Comparison of ENCODE assay signal across 14 cellular contexts in the genomic region with DNA sequence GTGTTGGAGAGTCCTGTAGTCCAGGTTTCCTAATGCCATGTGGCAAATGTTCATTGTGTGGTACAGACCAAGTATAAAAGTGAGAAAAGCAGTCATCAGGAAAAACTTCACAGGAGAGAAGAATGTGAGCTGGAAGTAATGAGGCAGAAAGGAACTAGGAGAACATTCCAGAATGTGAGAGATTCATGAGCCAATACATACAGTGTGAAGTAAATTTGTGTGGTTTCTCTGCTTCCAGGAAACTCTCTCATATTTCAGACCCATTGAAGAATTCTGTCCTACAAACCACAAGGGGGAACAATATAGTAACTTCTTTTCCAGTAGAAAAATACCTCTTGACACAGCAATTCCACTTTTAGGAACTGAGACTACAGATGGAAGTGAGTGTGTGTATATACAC.
DNase-seq lines count a peak whose midpoint lies in the region; ATAC-seq and TF ChIP-seq lines count a peak whose summit lies in the region.
"Had no signal": no experiment of that assay in that cellular context is flagged by ENCODE, and none has a peak within 500 bp of the region (broad histone marks: within the 10 kb centered on the region; RNA-seq: fewer than 3 reads in every experiment).

No MANE protein-coding gene starts in this region.

- H3K27me3 Mint-ChIP-seq in chondrocyte (ENCODE audit: low read depth) = no peaks in the 10 kb centered on the region
- H3K27me3 Mint-ChIP-seq: CD4-positive, CD25-positive, alpha-beta regulatory T cell had no signal

- peaks cover 19% of the 10 kb centered on the region for H3K4me1 Mint-ChIP-seq in chondrocyte (ENCODE audit: low read depth)
- H3K4me1 Mint-ChIP-seq: activated CD8-positive, alpha-beta memory T cell treated with anti-CD3 and anti-CD28 coated beads, Interleukin-2, amount 10 ng/mL, durations not matched to agents 7 days and 5 days; CD4-positive, CD25-positive, alpha-beta regulatory T cell; stimulated activated memory B cell treated with anti-CD40 and anti-IgM and Interleukin-4, amounts not matched to agents 10 μg/mL and 1 μg/mL and 100 μg/mL, for 72 hours had no signal

- DNase-seq in AG08396 (ENCODE audit: low spot score) = peak; percentile 11
- no peak for DNase-seq in chondrocyte (ENCODE audit: low spot score)
- DNase-seq in medulla oblongata (ENCODE audit: extremely low spot score) = peak; percentile 7
- DNase-seq in left colon = no peak
- no peak for DNase-seq in DMS53 treated with DMSO at 0.1 percent for 48 hours (lab: John Stamatoyannopoulos, UW; ENCODE audit: unreplicated experiment)
- DNase-seq: activated CD8-positive, alpha-beta memory T cell treated with anti-CD3 and anti-CD28 coated beads, Interleukin-2, amount 10 ng/mL, durations not matched to agents 7 days and 5 days; CD4-positive, CD25-positive, alpha-beta regulatory T cell; NCI-H748 treated with DMSO at 0.1 percent for 48 hours; SIG-M5; stimulated activated CD4-positive, alpha-beta T cell treated with anti-CD3 and anti-CD28 coated beads, Interleukin-2, amount 100 ng/mL, for 24 hours had no signal

- ATAC-seq in left colon (no peak), HG03457 (IDR thresholded peaks at IDR 0.05; ENCODE audit: unreplicated experiment) (no peak), HG03565 (IDR thresholded peaks at IDR 0.05; ENCODE audit: unreplicated experiment) (no peak)
- ATAC-seq: activated CD8-positive, alpha-beta memory T cell treated with anti-CD3 and anti-CD28 coated beads, Interleukin-2, amount 10 ng/mL, durations not matched to agents 7 days and 5 days; stimulated activated memory B cell treated with anti-CD40 and anti-IgM and Interleukin-4, amounts not matched to agents 10 μg/mL and 1 μg/mL and 100 μg/mL, for 72 hours had no signal

- H3K4me3 Mint-ChIP-seq in chondrocyte (ENCODE audit: unreplicated experiment) = no peak overlapping the region
- H3K4me3 Mint-ChIP-seq: activated CD8-positive, alpha-beta memory T cell treated with anti-CD3 and anti-CD28 coated beads, Interleukin-2, amount 10 ng/mL, durations not matched to agents 7 days and 5 days; CD4-positive, CD25-positive, alpha-beta regulatory T cell; stimulated activated memory B cell treated with anti-CD40 and anti-IgM and Interleukin-4, amounts not matched to agents 10 μg/mL and 1 μg/mL and 100 μg/mL, for 72 hours had no signal

- no peaks in the 10 kb centered on the region for H3K9me3 Mint-ChIP-seq in chondrocyte (ENCODE audit: low read depth)

- intact Hi-C loops in left colon (cut with DNase I, micrococcal nuclease) = no loop called here

- TF ChIP-seq CTCF in chondrocyte (IDR thresholded peaks at IDR 0.05) = peak; percentile 69

- peak overlapping the region; percentile 47 for H3K27ac Mint-ChIP-seq in chondrocyte (ENCODE audit: unreplicated experiment)
- H3K27ac Mint-ChIP-seq: activated CD8-positive, alpha-beta memory T cell treated with anti-CD3 and anti-CD28 coated beads, Interleukin-2, amount 10 ng/mL, durations not matched to agents 7 days and 5 days; CD4-positive, CD25-positive, alpha-beta regulatory T cell; stimulated activated memory B cell treated with anti-CD40 and anti-IgM and Interleukin-4, amounts not matched to agents 10 μg/mL and 1 μg/mL and 100 μg/mL, for 72 hours had no signal

- no peaks in the 10 kb centered on the region for H3K36me3 Mint-ChIP-seq in chondrocyte (ENCODE audit: low read depth)
- H3K36me3 Mint-ChIP-seq: activated CD8-positive, alpha-beta memory T cell treated with anti-CD3 and anti-CD28 coated beads, Interleukin-2, amount 10 ng/mL, durations not matched to agents 7 days and 5 days; CD4-positive, CD25-positive, alpha-beta regulatory T cell; stimulated activated memory B cell treated with anti-CD40 and anti-IgM and Interleukin-4, amounts not matched to agents 10 μg/mL and 1 μg/mL and 100 μg/mL, for 72 hours had no signal

- no peak for TF ChIP-seq EP300 in Ishikawa (IDR thresholded peaks at IDR 0.05; ENCODE audit: borderline replicate concordance)

- no peak for TF ChIP-seq RAD21 in Ishikawa (IDR thresholded peaks at IDR 0.05; ENCODE audit: low read depth)

TF ChIP-seq in Ishikawa, 13 proteins besides CTCF, POLR2A, EP300 and RAD21:
- TF ChIP-seq, protein P1, sequence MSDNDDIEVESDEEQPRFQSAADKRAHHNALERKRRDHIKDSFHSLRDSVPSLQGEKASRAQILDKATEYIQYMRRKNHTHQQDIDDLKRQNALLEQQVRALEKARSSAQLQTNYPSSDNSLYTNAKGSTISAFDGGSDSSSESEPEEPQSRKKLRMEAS (IDR thresholded peaks at IDR 0.05) = peak; percentile 69
- peak; percentile 50; the same call in 1 of the 2 replicates for TF ChIP-seq TEAD4 (IDR thresholded peaks at IDR 0.05)
- TF ChIP-seq YY1 (IDR thresholded peaks at IDR 0.05; ENCODE audit: low read depth) = no peak

Comparison
In these comparisons a context has a peak if more than half of its experiments do, and no peak if none do; other contexts are left out.
1. DNase-seq: peak in AG08396 (single experiment) and medulla oblongata (single experiment); none in chondrocyte (single experiment), left colon (0 of 2) and DMS53 treated with DMSO at 0.1 percent for 48 hours (single experiment).